3 cellular contexts compared by ENCODE assay signal in the genomic region with DNA sequence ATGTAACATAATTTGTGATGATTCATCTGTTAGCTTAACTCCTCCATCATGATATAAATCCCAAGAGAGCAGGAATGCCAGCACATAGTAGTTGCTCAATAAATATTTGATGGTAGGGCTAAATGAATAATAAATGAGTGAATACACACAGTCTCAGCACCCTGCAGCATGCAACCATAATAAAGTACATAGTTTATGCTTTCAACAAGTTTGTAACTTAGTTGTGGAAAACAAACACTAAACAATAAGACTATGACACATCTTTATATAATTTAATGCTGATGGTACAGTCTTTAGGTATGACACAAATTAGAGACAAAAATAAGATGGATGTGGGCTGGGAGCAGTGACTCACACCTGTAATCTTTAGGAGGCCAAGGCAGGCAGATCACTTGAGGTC.
A peak's percentile ranks its signal among the peaks of the same experiment; 100 is the strongest.
TF ChIP-seq lines count a peak whose summit lies in the region.

No MANE protein-coding gene starts in this region.

TF ChIP-seq in SK-N-SH treated with all-trans-retinoic acid at 6 μM for 48 hours, 23 proteins besides CTCF, POLR2A, EP300 and RAD21:
- TF ChIP-seq ZC3H10 (CRISPR knock-in tag; IDR thresholded peaks at IDR 0.05) (no peak), RARB (CRISPR knock-in tag; IDR thresholded peaks at IDR 0.05) (no peak), ISL1 (CRISPR knock-in tag; IDR thresholded peaks at IDR 0.05) (peak; percentile 26)
TF ChIP-seq in SK-N-SH treated with all-trans-retinoic acid at 6 μM for 48 hours: peak in this region for 1.

TF ChIP-seq in SK-N-SH, 30 proteins besides CTCF, POLR2A, EP300 and RAD21:
- TF ChIP-seq PBX3 (IDR thresholded peaks at IDR 0.05) = no peak
- TF ChIP-seq SIN3A (IDR thresholded peaks at IDR 0.05; ENCODE audit: borderline replicate concordance, low read depth, low read length) = no peak
- TF ChIP-seq, protein P1, sequence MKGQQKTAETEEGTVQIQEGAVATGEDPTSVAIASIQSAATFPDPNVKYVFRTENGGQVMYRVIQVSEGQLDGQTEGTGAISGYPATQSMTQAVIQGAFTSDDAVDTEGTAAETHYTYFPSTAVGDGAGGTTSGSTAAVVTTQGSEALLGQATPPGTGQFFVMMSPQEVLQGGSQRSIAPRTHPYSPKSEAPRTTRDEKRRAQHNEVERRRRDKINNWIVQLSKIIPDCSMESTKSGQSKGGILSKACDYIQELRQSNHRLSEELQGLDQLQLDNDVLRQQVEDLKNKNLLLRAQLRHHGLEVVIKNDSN (IDR thresholded peaks at IDR 0.05; ENCODE audit: borderline replicate concordance, low read depth) = no peak
- TF ChIP-seq POLR2AphosphoS5 (IDR thresholded peaks at IDR 0.05; ENCODE audit: low read depth, low read length) = no peak
- TF ChIP-seq RCOR1 (IDR thresholded peaks at IDR 0.05; ENCODE audit: low read length) = no peak
- TF ChIP-seq ELF1 (IDR thresholded peaks at IDR 0.05) = no peak
- TF ChIP-seq TCF12 (IDR thresholded peaks at IDR 0.05) = no peak
- TF ChIP-seq, protein P2, sequence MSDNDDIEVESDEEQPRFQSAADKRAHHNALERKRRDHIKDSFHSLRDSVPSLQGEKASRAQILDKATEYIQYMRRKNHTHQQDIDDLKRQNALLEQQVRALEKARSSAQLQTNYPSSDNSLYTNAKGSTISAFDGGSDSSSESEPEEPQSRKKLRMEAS (IDR thresholded peaks at IDR 0.05; ENCODE audit: low read depth) = no peak

TF ChIP-seq in IMR-90, 13 proteins besides CTCF, POLR2A, EP300 and RAD21:
- TF ChIP-seq, protein P3, sequence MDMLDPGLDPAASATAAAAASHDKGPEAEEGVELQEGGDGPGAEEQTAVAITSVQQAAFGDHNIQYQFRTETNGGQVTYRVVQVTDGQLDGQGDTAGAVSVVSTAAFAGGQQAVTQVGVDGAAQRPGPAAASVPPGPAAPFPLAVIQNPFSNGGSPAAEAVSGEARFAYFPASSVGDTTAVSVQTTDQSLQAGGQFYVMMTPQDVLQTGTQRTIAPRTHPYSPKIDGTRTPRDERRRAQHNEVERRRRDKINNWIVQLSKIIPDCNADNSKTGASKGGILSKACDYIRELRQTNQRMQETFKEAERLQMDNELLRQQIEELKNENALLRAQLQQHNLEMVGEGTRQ (IDR thresholded peaks at IDR 0.05; ENCODE audit: low read depth, low read length) = no peak
- no peak for TF ChIP-seq CHD1 (IDR thresholded peaks at IDR 0.05; ENCODE audit: low read depth, low read length)
- TF ChIP-seq FOS (IDR thresholded peaks at IDR 0.05; ENCODE audit: low read depth, low read length) = no peak
- no peak for TF ChIP-seq MAZ (IDR thresholded peaks at IDR 0.05; ENCODE audit: borderline replicate concordance, low read depth, low read length)
- TF ChIP-seq MXI1 (IDR thresholded peaks at IDR 0.05; ENCODE audit: borderline replicate concordance, low read depth, low read length) = no peak
- TF ChIP-seq ELK1 (IDR thresholded peaks at IDR 0.05; ENCODE audit: borderline replicate concordance, low read depth, low read length) = no peak
- peak; percentile 75; the same call in 1 of the 2 replicates for TF ChIP-seq CEBPB (IDR thresholded peaks at IDR 0.05; ENCODE audit: low read depth, low read length)
- TF ChIP-seq NFE2L2 (IDR thresholded peaks at IDR 0.05; ENCODE audit: low read depth, low read length) = no peak
